Comparison of ENCODE assay signal across 18 cellular contexts in genomic region chr2:36820942-36821605, GRCh38.
DNase-seq lines count a peak whose midpoint lies in the region; ATAC-seq, FAIRE-seq and TF ChIP-seq lines count a peak whose summit lies in the region.
"Had no signal": no experiment of that assay in that cellular context is flagged by ENCODE, and none has a peak within 500 bp of the region (broad histone marks: within the 10 kb centered on the region; RNA-seq: fewer than 3 reads in every experiment).

No MANE protein-coding gene starts in this region.

- peak overlapping the region; percentile 92 for H3K27ac ChIP-seq in 22Rv1
- H3K27ac ChIP-seq: spleen had no signal

- TF ChIP-seq CTCF in 22Rv1 (IDR thresholded peaks at IDR 0.05): no peak

- FAIRE-seq in GM12892 (lab: Jason Lieb, UNC): no peak
- FAIRE-seq: islet of Langerhans had no signal

- no peak for TF ChIP-seq POLR2A in GM12892 (IDR thresholded peaks at IDR 0.05; ENCODE audit: low read depth, low read length)

- ATAC-seq in left lobe of liver: peak; percentile 96
- ATAC-seq: HCT116; stimulated activated memory B cell treated with anti-CD40 and anti-IgM and Interleukin-4, amounts not matched to agents 10 μg/mL and 1 μg/mL and 100 μg/mL, for 72 hours had no signal

- peak; percentile 47 to 98 (median 84) for DNase-seq in NCI-H1417 (lab: John Stamatoyannopoulos, UW)
- peak; percentile 80 for DNase-seq in NCI-H526 treated with DMSO at 0.1 percent for 48 hours (lab: John Stamatoyannopoulos, UW)
- peak; percentile 72 for DNase-seq in left lobe of liver (ENCODE audit: low spot score)
- DNase-seq in hippocampal formation (lab: John Stamatoyannopoulos, UW): no peak
- DNase-seq in NK-92 treated with Interleukin-12 subunit alpha and Interleukin-12 subunit beta, amount 100 ng/mL, for 24 hours (lab: John Stamatoyannopoulos, UW): no peak
- no peak for DNase-seq in GM12892 (ENCODE audit: insufficient read length)
- no peak for DNase-seq in RKO (ENCODE audit: low spot score)
- DNase-seq: activated CD8-positive, alpha-beta memory T cell treated with anti-CD3 and anti-CD28 coated beads, Interleukin-2, amount 50 U/mL, for 4 hours; dermis blood vessel endothelial cell; EL; MM.1S; posterior cingulate gyrus; spleen; T-helper 1 cell had no signal

Comparison
In these comparisons a context has a peak if more than half of its experiments do, and no peak if none do; other contexts are left out.
1. DNase-seq: peak in NCI-H1417 (3 of 3), NCI-H526 treated with DMSO at 0.1 percent for 48 hours (single experiment) and left lobe of liver (single experiment); none in hippocampal formation (0 of 2), NK-92 treated with Interleukin-12 subunit alpha and Interleukin-12 subunit beta, amount 100 ng/mL, for 24 hours (single experiment), GM12892 (single experiment) and RKO (single experiment).